ENCODE assay signal across 18 cellular contexts in the genomic region with DNA sequence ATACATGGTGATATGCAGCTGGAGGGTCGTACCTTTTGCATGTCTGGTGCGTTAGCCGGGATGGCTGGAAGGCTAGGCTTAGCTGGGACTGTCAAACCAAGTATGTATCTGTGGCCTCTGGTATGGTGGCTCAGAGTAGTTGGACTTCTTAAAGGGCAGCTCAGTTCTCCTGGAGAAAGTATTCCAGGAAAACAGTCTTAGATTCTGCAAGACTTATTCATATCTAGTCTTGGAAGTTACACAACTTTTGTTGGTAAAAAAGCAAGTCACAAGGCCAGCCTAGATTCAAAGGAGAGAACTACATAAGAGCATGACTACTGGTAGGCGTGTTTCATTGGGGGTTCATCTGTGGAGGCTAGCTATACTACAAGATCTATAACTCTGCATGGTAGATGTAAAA. TPM values are rescaled to one million over a fixed set of nuclear protein-coding genes. Genes with fewer than 3 reads are reported as not detected.
DNase-seq lines count a peak whose midpoint lies in the region; ATAC-seq and TF ChIP-seq lines count a peak whose summit lies in the region.
"Had no signal": no experiment of that assay in that cellular context is flagged by ENCODE, and none has a peak within 500 bp of the region (broad histone marks: within the 10 kb centered on the region; RNA-seq: fewer than 3 reads in every experiment).

No MANE protein-coding gene starts in this region.

- no peaks in the 10 kb centered on the region for H3K9me3 ChIP-seq in H9 (ENCODE audit: control insufficient read depth, low read depth, low read length)
- H3K9me3 ChIP-seq: left ventricle myocardium inferior, SJCRH30 had no signal

- no peak overlapping the region for H2BK5ac ChIP-seq in H9 (ENCODE audit: insufficient read length, low read length)

- no peak overlapping the region for H3T11ph ChIP-seq in H9 (ENCODE audit: low read length)

- TF ChIP-seq CTCF in H9 (conservative IDR thresholded peaks at IDR 0.05) (no peak), cardiac fibroblast (IDR thresholded peaks at IDR 0.05; ENCODE audit: low read depth, low read length) (no peak)

- no peak overlapping the region for H3K56ac ChIP-seq in H9 (ENCODE audit: insufficient read length, low read depth, low read length)

- no peak overlapping the region for H3K14ac ChIP-seq in H9 (ENCODE audit: insufficient read depth, low read length)

- no peak overlapping the region for H3K18ac ChIP-seq in H9 (ENCODE audit: insufficient read length, low read depth, low read length)

- no CpG with 5 or more reads among the region's 4 CpGs for WGBS in H9 (ENCODE audit: extremely low coverage, insufficient read length, low lambda C conversion rate)

- H3K79me1 ChIP-seq in H9 (ENCODE audit: insufficient read depth, low read depth, low read length, poor library complexity, severe bottlenecking) = peaks cover 9% of the 10 kb centered on the region

- H3K4me2 ChIP-seq in H9 (ENCODE audit: insufficient read depth, insufficient read length, low read length) = no peak overlapping the region
- H3K4me2 ChIP-seq: GM23338 had no signal

- no peak overlapping the region for H2AK5ac ChIP-seq in H9 (ENCODE audit: insufficient read length, low read length)

- H3K9me3 Mint-ChIP-seq in H9 (no peaks in the 10 kb centered on the region), memory B cell (no peaks in the 10 kb centered on the region)
- no peaks in the 10 kb centered on the region for H3K9me3 Mint-ChIP-seq in naive thymus-derived CD8-positive, alpha-beta T cell
- H3K9me3 Mint-ChIP-seq: activated T-helper 17 cell treated with anti-CD3 and anti-CD28 coated beads, Interleukin-2, amount 50 U/mL, for 72 hours; GM23338; stimulated activated effector memory CD8-positive, alpha-beta T cell treated with anti-CD3 and anti-CD28 coated beads, Interleukin-12 subunit alpha, Interleukin-12 subunit beta, amount 100 ng/mL, for 72 hours had no signal

- H3K27ac Mint-ChIP-seq in H9 (peak overlapping the region in 2 of 3 experiments; percentile 35 to 40; a peak in 1 of 7 replicates), memory B cell (peak overlapping the region; percentile 55)
- H3K27ac Mint-ChIP-seq in naive thymus-derived CD8-positive, alpha-beta T cell = peak overlapping the region in 2 of 10 donors; percentile 11 to 42
- H3K27ac Mint-ChIP-seq: activated T-helper 17 cell treated with anti-CD3 and anti-CD28 coated beads, Interleukin-2, amount 50 U/mL, for 72 hours; GM23338; stimulated activated effector memory CD8-positive, alpha-beta T cell treated with anti-CD3 and anti-CD28 coated beads, Interleukin-12 subunit alpha, Interleukin-12 subunit beta, amount 100 ng/mL, for 72 hours had no signal

- no peak overlapping the region for H3K27ac ChIP-seq in H9 (ENCODE audit: insufficient read length, low read depth, low read length)
- H3K27ac ChIP-seq: left ventricle myocardium inferior, SJCRH30 had no signal

- DNase-seq in CD1c-positive myeloid dendritic cell (ENCODE audit: extremely low spot score) = peak; percentile 36
- DNase-seq in H9 = no peak
- peak; percentile 52 to 63 for DNase-seq in cardiac fibroblast (ENCODE audit: low read depth in 2 of 2)
- no peak for DNase-seq in memory B cell (ENCODE audit: low spot score in 2 of 2)
- no peak for DNase-seq in naive thymus-derived CD8-positive, alpha-beta T cell
- DNase-seq in posterior cingulate gyrus = no peak
- DNase-seq in stimulated activated CD4-positive, alpha-beta T cell treated with anti-CD3 and anti-CD28 coated beads, Interleukin-2, amount 100 ng/mL, for 24 hours = no peak
- DNase-seq: caudate nucleus; head of caudate nucleus; left ventricle myocardium inferior; NCI-H226; NCI-H82; SJCRH30; stimulated activated CD4-positive, alpha-beta T cell treated with anti-CD3 and anti-CD28 coated beads, Interleukin-15, amount 100 ng/mL, for 24 hours had no signal

- H3K36me3 Mint-ChIP-seq in H9 (ENCODE audit: insufficient read depth in 1 of 3, low read depth in 3 of 3) (peaks cover 0 to 9% (median 4%) of the 10 kb centered on the region in 3 experiments; a peak in 3 of 7 replicates), memory B cell (peaks cover 13% of the 10 kb centered on the region)
- peaks cover 0 to 37% (median 10%) of the 10 kb centered on the region in 3 donors for H3K36me3 Mint-ChIP-seq in naive thymus-derived CD8-positive, alpha-beta T cell

- intact Hi-C loops in posterior cingulate gyrus (cut with DNase I) = no loop called here

- H4K8ac ChIP-seq in H9 (replicated peaks; ENCODE audit: insufficient read length, low read depth, low read length) = no peak overlapping the region

- H3K27me3 ChIP-seq in H9 (ENCODE audit: insufficient read depth, low read length) = no peaks in the 10 kb centered on the region
- H3K27me3 ChIP-seq: SJCRH30 had no signal

- H2BK15ac ChIP-seq in H9 (ENCODE audit: low read depth, low read length) = no peak overlapping the region

- H3K4me3 ChIP-seq in cardiac fibroblast (replicated peaks in 1 of 2; ENCODE audit: low read depth in 2 of 2, low read length in 2 of 2) = no peak overlapping the region
- H3K4me3 ChIP-seq: GM23338, left ventricle myocardium inferior, SJCRH30 had no signal

- peaks cover 4% of the 10 kb centered on the region; the same call in 1 of the 2 replicates for H3K79me2 ChIP-seq in H9 (ENCODE audit: insufficient read depth, low read length)

- no peak overlapping the region for H2AFZ ChIP-seq in H9 (ENCODE audit: low read length)
- H2AFZ ChIP-seq: GM23338 had no signal

- H3K9ac ChIP-seq in H9 (ENCODE audit: extremely low read depth, insufficient read length, low read length) = no peak overlapping the region

- H3K23me2 ChIP-seq in H9 (ENCODE audit: insufficient read length, low read depth, low read length, poor library complexity, severe bottlenecking) = no peaks in the 10 kb centered on the region

- H4K20me1 ChIP-seq in H9 (ENCODE audit: control insufficient read depth, insufficient read depth, insufficient read length) = no peaks in the 10 kb centered on the region

- H3K4me1 Mint-ChIP-seq in H9 = peaks cover 13 to 16% of the 10 kb centered on the region in 2 experiments
- peaks cover 44% of the 10 kb centered on the region for H3K4me1 Mint-ChIP-seq in memory B cell
- peaks cover 30 to 83% (median 61%) of the 10 kb centered on the region in 4 donors for H3K4me1 Mint-ChIP-seq in naive thymus-derived CD8-positive, alpha-beta T cell

- no peak overlapping the region for H3K4me3 Mint-ChIP-seq in H9
- H3K4me3 Mint-ChIP-seq in memory B cell = no peak overlapping the region
- no peak overlapping the region for H3K4me3 Mint-ChIP-seq in naive thymus-derived CD8-positive, alpha-beta T cell
- H3K4me3 Mint-ChIP-seq: activated T-helper 17 cell treated with anti-CD3 and anti-CD28 coated beads, Interleukin-2, amount 50 U/mL, for 72 hours; GM23338; stimulated activated effector memory CD8-positive, alpha-beta T cell treated with anti-CD3 and anti-CD28 coated beads, Interleukin-12 subunit alpha, Interleukin-12 subunit beta, amount 100 ng/mL, for 72 hours had no signal

- H3K4me1 ChIP-seq in H9 (ENCODE audit: insufficient read depth, low read length) = no peaks in the 10 kb centered on the region

- H2BK120ac ChIP-seq in H9 (ENCODE audit: low read depth, low read length, poor library complexity, severe bottlenecking) = no peak overlapping the region

- no peak overlapping the region for H4K91ac ChIP-seq in H9 (ENCODE audit: insufficient read length, low read depth, low read length)

- no peak overlapping the region for H2BK12ac ChIP-seq in H9 (ENCODE audit: insufficient read length, low read depth, low read length)

- H3K27me3 Mint-ChIP-seq in H9 (ENCODE audit: low read depth) (no peaks in the 10 kb centered on the region), memory B cell (no peaks in the 10 kb centered on the region)
- H3K27me3 Mint-ChIP-seq in naive thymus-derived CD8-positive, alpha-beta T cell = no peaks in the 10 kb centered on the region
- H3K27me3 Mint-ChIP-seq: activated T-helper 17 cell treated with anti-CD3 and anti-CD28 coated beads, Interleukin-2, amount 50 U/mL, for 72 hours had no signal

- POLR2A ChIA-PET in naive thymus-derived CD8-positive, alpha-beta T cell (lab: Charles Lee) = interaction anchor here (1.0 kb wide), 1 partner anchor 14 kb away, joined by 3 read pairs; no protein-coding TSS in a partner anchor

- H3K23ac ChIP-seq in H9 (ENCODE audit: insufficient read length, low read depth, low read length) = no peak overlapping the region

- H2BK20ac ChIP-seq in H9 (ENCODE audit: low read depth, low read length, poor library complexity, severe bottlenecking) = no peak overlapping the region

- H3K4ac ChIP-seq in H9 (ENCODE audit: low read depth, low read length) = no peak overlapping the region

- ATAC-seq in memory B cell (ENCODE audit: low read depth) (no peak), HG03342 (IDR thresholded peaks at IDR 0.05; ENCODE audit: unreplicated experiment) (no peak)
- no peak for ATAC-seq in naive thymus-derived CD8-positive, alpha-beta T cell
- ATAC-seq: activated T-helper 17 cell treated with anti-CD3 and anti-CD28 coated beads, Interleukin-2, amount 50 U/mL, for 72 hours; stimulated activated effector memory CD8-positive, alpha-beta T cell treated with anti-CD3 and anti-CD28 coated beads, Interleukin-12 subunit alpha, Interleukin-12 subunit beta, amount 100 ng/mL, for 72 hours had no signal

- H4K5ac ChIP-seq in H9 (ENCODE audit: insufficient read length, low read depth, low read length) = no peak overlapping the region

RNA-seq across cellular contexts. Expression of a gene that starts 45.5 kb away (rescaled TPM):
- total RNA-seq in H9 (2021) = 62.8 and 68.6 TPM in 2 replicates
- total RNA-seq in naive thymus-derived CD8-positive, alpha-beta T cell = 100 to 1,000 TPM; 108 to 111 TPM
- polyA plus RNA-seq in naive thymus-derived CD8-positive, alpha-beta T cell = 10 to 100 TPM; 37.8 to 48.1 (median 44.7) TPM

Comparison
In these comparisons a context has a peak if more than half of its experiments do, and no peak if none do; other contexts are left out.
1. DNase-seq: peak in CD1c-positive myeloid dendritic cell (single experiment) and cardiac fibroblast (2 of 2); none in H9 (single experiment), memory B cell (0 of 2), naive thymus-derived CD8-positive, alpha-beta T cell (0 of 10), posterior cingulate gyrus (0 of 10) and stimulated activated CD4-positive, alpha-beta T cell treated with anti-CD3 and anti-CD28 coated beads, Interleukin-2, amount 100 ng/mL, for 24 hours (0 of 2).